Comparison of ENCODE assay signal across 20 cellular contexts in genomic region chr5:44246986-44247385, GRCh38.
"Had no signal": no experiment of that assay in that cellular context is flagged by ENCODE, and none has a peak within 500 bp of the region (broad histone marks: within the 10 kb centered on the region; RNA-seq: fewer than 3 reads in every experiment).

No MANE protein-coding gene starts in this region.

- H3K4me1 ChIP-seq: prostate gland, right atrium auricular region, tibial nerve, uterus had no signal

- H3K9ac ChIP-seq: neural progenitor cell had no signal

- H3K4me3 ChIP-seq: neural progenitor cell, prostate gland, right atrium auricular region, tibial nerve, uterus had no signal

- H3K9me3 Mint-ChIP-seq: T-helper 1 cell treated with Interleukin-12 subunit alpha and Interleukin-12 subunit beta and Interleukin-4 antibody, amounts not matched to agents 30 μg/mL and 1 μg/mL, for 36 hours had no signal

- DNase-seq: activated CD4-positive, alpha-beta T cell treated with anti-CD3 and anti-CD28 coated beads, Interleukin-2, amount 10 ng/mL, durations not matched to agents 7 days and 5 days; activated CD8-positive, alpha-beta memory T cell treated with anti-CD3 and anti-CD28 coated beads, Interleukin-2, amount 50 U/mL, for 48 hours; activated effector memory CD4-positive, alpha-beta T cell treated with Interleukin-2 at 50 U/mL for 16 hours; activated naive CD4-positive, alpha-beta T cell treated with anti-CD3 and anti-CD28 coated beads, Interleukin-2, amount 50 U/mL, for 16 hours; activated T-cell treated with anti-CD3 and anti-CD28 coated beads, Interleukin-2, amount 50 U/mL, for 48 hours; effector CD4-positive, alpha-beta T cell; foreskin melanocyte; hypothalamus; mammary epithelial cell; naive B cell; stimulated activated CD4-positive, alpha-beta T cell treated with anti-CD3 and anti-CD28 coated beads, Interleukin-2, amount 100 ng/mL, for 24 hours; stimulated activated naive CD8-positive, alpha-beta T cell treated with anti-CD3 and anti-CD28 coated beads, Interleukin-15, Interleukin-2, amounts not matched to agents 100 U/mL and 50 U/mL, for 24 hours; uterus had no signal

- H3K4me3 Mint-ChIP-seq: activated CD4-positive, alpha-beta T cell treated with anti-CD3 and anti-CD28 coated beads, Interleukin-2, amount 10 ng/mL, durations not matched to agents 7 days and 5 days; naive B cell; neural progenitor cell; T-helper 1 cell treated with Interleukin-12 subunit alpha and Interleukin-12 subunit beta and Interleukin-4 antibody, amounts not matched to agents 30 μg/mL and 1 μg/mL, for 36 hours had no signal

- H3K27me3 ChIP-seq: neural progenitor cell, right atrium auricular region, tibial nerve, uterus had no signal

- H3K4me1 Mint-ChIP-seq: activated CD4-positive, alpha-beta T cell treated with anti-CD3 and anti-CD28 coated beads, Interleukin-2, amount 10 ng/mL, durations not matched to agents 7 days and 5 days; naive B cell had no signal

- FAIRE-seq: keratinocyte had no signal

- ATAC-seq: left lobe of liver; stimulated activated naive CD8-positive, alpha-beta T cell treated with anti-CD3 and anti-CD28 coated beads, Interleukin-15, Interleukin-2, amounts not matched to agents 100 U/mL and 50 U/mL, for 24 hours had no signal

- H3K27ac Mint-ChIP-seq: activated CD4-positive, alpha-beta T cell treated with anti-CD3 and anti-CD28 coated beads, Interleukin-2, amount 10 ng/mL, durations not matched to agents 7 days and 5 days; naive B cell; neural progenitor cell; T-helper 1 cell treated with Interleukin-12 subunit alpha and Interleukin-12 subunit beta and Interleukin-4 antibody, amounts not matched to agents 30 μg/mL and 1 μg/mL, for 36 hours had no signal

- H3K27ac ChIP-seq: prostate gland, right atrium auricular region, tibial nerve, uterus had no signal

- H3K9me3 ChIP-seq: prostate gland, right atrium auricular region, tibial nerve, uterus had no signal

- H3K27me3 Mint-ChIP-seq: activated CD4-positive, alpha-beta T cell treated with anti-CD3 and anti-CD28 coated beads, Interleukin-2, amount 10 ng/mL, durations not matched to agents 7 days and 5 days; naive B cell had no signal

- H3K36me3 Mint-ChIP-seq: neural progenitor cell had no signal

- H2AFZ ChIP-seq: neural progenitor cell had no signal

- H3K36me3 ChIP-seq: neural progenitor cell, prostate gland, right atrium auricular region, tibial nerve, uterus had no signal
